In genomic region chrX:44032479-44032878, GRCh38 we compare ENCODE assay signal across 14 cellular contexts. TPM values are rescaled to one million over a fixed set of nuclear protein-coding genes. Genes with fewer than 3 reads are reported as not detected.
"Had no signal": no experiment of that assay in that cellular context is flagged by ENCODE, and none has a peak within 500 bp of the region (broad histone marks: within the 10 kb centered on the region; RNA-seq: fewer than 3 reads in every experiment).

No MANE protein-coding gene starts in this region.

- ATAC-seq: activated CD4-positive, CD25-positive, alpha-beta regulatory T cell treated with anti-CD3 and anti-CD28 coated beads, Interleukin-2, amount 50 U/mL, for 24 hours; foreskin keratinocyte; left colon had no signal

- H3K27ac Mint-ChIP-seq: activated CD4-positive, alpha-beta memory T cell treated with anti-CD3 and anti-CD28 coated beads, Interleukin-2, amount 10 ng/mL, durations not matched to agents 7 days and 5 days; activated naive CD4-positive, alpha-beta T cell treated with anti-CD3 and anti-CD28 coated beads for 36 hours; nephron progenitor cell had no signal

- H3K4me1 Mint-ChIP-seq: nephron progenitor cell had no signal

- H3K9me3 Mint-ChIP-seq: activated CD4-positive, alpha-beta memory T cell treated with anti-CD3 and anti-CD28 coated beads, Interleukin-2, amount 10 ng/mL, durations not matched to agents 7 days and 5 days; activated naive CD4-positive, alpha-beta T cell treated with anti-CD3 and anti-CD28 coated beads for 36 hours had no signal

- DNase-seq: activated CD4-positive, alpha-beta memory T cell treated with anti-CD3 and anti-CD28 coated beads, Interleukin-2, amount 10 ng/mL, durations not matched to agents 7 days and 5 days; activated CD8-positive, alpha-beta memory T cell treated with anti-CD3 and anti-CD28 coated beads, Interleukin-2, amount 50 U/mL, for 48 hours; activated naive CD4-positive, alpha-beta T cell treated with anti-CD3 and anti-CD28 coated beads for 36 hours; amygdala; brain microvascular endothelial cell; cerebellar nuclear complex; foreskin keratinocyte; left colon; nephron progenitor cell; stimulated activated CD4-positive, alpha-beta T cell treated with anti-CD3 and anti-CD28 coated beads, Interleukin-12 subunit alpha, Interleukin-12 subunit beta, amount 100 ng/mL, for 4 hours; tibial artery had no signal

- H3K4me3 Mint-ChIP-seq: activated CD4-positive, alpha-beta memory T cell treated with anti-CD3 and anti-CD28 coated beads, Interleukin-2, amount 10 ng/mL, durations not matched to agents 7 days and 5 days; activated naive CD4-positive, alpha-beta T cell treated with anti-CD3 and anti-CD28 coated beads for 36 hours; nephron progenitor cell had no signal

RNA-seq across cellular contexts. Expression of gene NDP, which starts 59.3 kb away (rescaled TPM):
- total RNA-seq: activated CD4-positive, alpha-beta memory T cell treated with anti-CD3 and anti-CD28 coated beads, Interleukin-2, amount 10 ng/mL, durations not matched to agents 7 days and 5 days; activated naive CD4-positive, alpha-beta T cell treated with anti-CD3 and anti-CD28 coated beads for 36 hours; foreskin keratinocyte; mononuclear cell; osteocyte had no signal
